8 cellular contexts compared by ENCODE assay signal in the genomic region with DNA sequence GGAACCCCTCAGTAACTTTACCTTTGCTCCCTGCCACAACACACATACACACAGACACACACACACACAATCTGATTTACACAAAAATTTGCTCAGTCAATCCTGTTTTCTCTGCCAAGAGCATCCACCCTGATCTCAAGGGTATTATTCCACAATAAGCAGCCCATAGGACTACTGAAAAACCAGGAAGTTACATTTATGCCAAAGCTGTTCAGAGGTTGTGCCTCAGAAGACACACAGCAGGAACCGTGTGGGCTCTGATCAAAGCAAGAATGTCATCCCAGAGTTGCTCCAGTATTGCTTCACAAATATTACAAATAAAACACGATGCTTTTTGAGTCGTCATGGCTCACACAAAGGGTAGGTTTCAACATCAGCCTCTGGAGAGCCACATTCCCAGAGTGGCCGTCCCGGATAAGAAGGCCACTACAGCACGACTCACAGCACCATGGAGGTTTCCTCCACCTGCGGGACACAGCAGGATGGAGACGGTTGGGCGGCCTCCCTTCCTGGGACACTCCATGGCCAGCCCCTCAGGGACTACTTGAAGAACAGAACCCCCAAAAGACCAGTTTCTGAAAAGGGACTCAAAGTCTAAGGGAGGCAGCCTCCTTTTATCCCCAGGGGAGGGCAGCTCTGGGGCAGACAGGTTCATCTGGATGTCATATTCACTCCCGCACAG. TPM values are rescaled to one million over a fixed set of nuclear protein-coding genes. Genes with fewer than 3 reads are reported as not detected.
DNase-seq lines count a peak whose midpoint lies in the region; ATAC-seq and TF ChIP-seq lines count a peak whose summit lies in the region.

No MANE protein-coding gene starts in this region.

- H3K9me3 ChIP-seq in heart right ventricle (no peaks in the 10 kb centered on the region), stomach (no peaks in the 10 kb centered on the region)

- in situ Hi-C loops in KBM-7 (cut with MboI; ENCODE audit: low pct_unique_long_range_greater_than_20kb, low sequenced_read_pairs) = no loop called here

- peak overlapping the region; percentile 85 for H3K4me3 Mint-ChIP-seq in activated CD8-positive, alpha-beta T cell treated with anti-CD3 and anti-CD28 coated beads, Interleukin-2, amount 10 ng/mL, durations not matched to agents 7 days and 5 days
- no peak overlapping the region for H3K4me3 Mint-ChIP-seq in stimulated activated memory B cell treated with anti-CD40 and anti-IgM and Interleukin-4, amounts not matched to agents 10 μg/mL and 1 μg/mL and 100 μg/mL, for 72 hours

- no peaks in the 10 kb centered on the region for H3K27me3 Mint-ChIP-seq in activated CD8-positive, alpha-beta T cell treated with anti-CD3 and anti-CD28 coated beads, Interleukin-2, amount 10 ng/mL, durations not matched to agents 7 days and 5 days (ENCODE audit: low read depth)
- no peaks in the 10 kb centered on the region for H3K27me3 Mint-ChIP-seq in stimulated activated memory B cell treated with anti-CD40 and anti-IgM and Interleukin-4, amounts not matched to agents 10 μg/mL and 1 μg/mL and 100 μg/mL, for 72 hours

- POLR2A ChIA-PET in activated CD8-positive, alpha-beta T cell treated with anti-CD3 and anti-CD28 coated beads, Interleukin-2, amount 10 ng/mL, durations not matched to agents 7 days and 5 days (lab: Charles Lee) = no interaction called here

- H3K4me1 ChIP-seq in heart right ventricle (peaks cover 0 to 28% (median 21%) of the 10 kb centered on the region in 9 donors), stomach (peaks cover 9 to 35% (median 28%) of the 10 kb centered on the region in 4 donors)

- H3K36me3 ChIP-seq in H7 (replicated peaks; ENCODE audit: control insufficient read depth, insufficient read depth, low read length) (no peaks in the 10 kb centered on the region), heart right ventricle (peaks cover 0 to 13% (median 0%) of the 10 kb centered on the region in 9 donors), stomach (peaks cover 0 to 19% (median 11%) of the 10 kb centered on the region in 4 donors)

- TF ChIP-seq POLR2A in stomach (IDR thresholded peaks at IDR 0.05) = no peak

- DNase-seq in H7 (peak; percentile 26), heart right ventricle (no peak), stomach (no peak), KBM-7 (no peak)
- no peak for DNase-seq in activated CD8-positive, alpha-beta T cell treated with anti-CD3 and anti-CD28 coated beads, Interleukin-2, amount 10 ng/mL, durations not matched to agents 7 days and 5 days
- no peak for DNase-seq in stimulated activated naive CD4-positive, alpha-beta T cell treated with Interleukin-2 at 50 U/mL for 16 hours (lab: John Stamatoyannopoulos, UW)

- no peak overlapping the region for H3K4me3 ChIP-seq in H7 (ENCODE audit: insufficient read depth, low read depth, low read length)
- peak overlapping the region in 6 of 10 donors; percentile 6 to 83 (median 58) for H3K4me3 ChIP-seq in heart right ventricle
- H3K4me3 ChIP-seq in stomach = peak overlapping the region in 3 of 4 donors; percentile 52 to 71 (median 69)

- H3K36me3 Mint-ChIP-seq in activated CD8-positive, alpha-beta T cell treated with anti-CD3 and anti-CD28 coated beads, Interleukin-2, amount 10 ng/mL, durations not matched to agents 7 days and 5 days (ENCODE audit: low read depth) = peaks cover 2% of the 10 kb centered on the region
- peaks cover 15% of the 10 kb centered on the region for H3K36me3 Mint-ChIP-seq in stimulated activated memory B cell treated with anti-CD40 and anti-IgM and Interleukin-4, amounts not matched to agents 10 μg/mL and 1 μg/mL and 100 μg/mL, for 72 hours

- H3K27ac Mint-ChIP-seq in activated CD8-positive, alpha-beta T cell treated with anti-CD3 and anti-CD28 coated beads, Interleukin-2, amount 10 ng/mL, durations not matched to agents 7 days and 5 days = no peak overlapping the region
- H3K27ac Mint-ChIP-seq in stimulated activated memory B cell treated with anti-CD40 and anti-IgM and Interleukin-4, amounts not matched to agents 10 μg/mL and 1 μg/mL and 100 μg/mL, for 72 hours = no peak overlapping the region

- TF ChIP-seq CTCF in heart right ventricle (IDR thresholded peaks at IDR 0.05) = no peak
- no peak for TF ChIP-seq CTCF in stomach (IDR thresholded peaks at IDR 0.05)

- CTCF ChIA-PET in activated CD8-positive, alpha-beta T cell treated with anti-CD3 and anti-CD28 coated beads, Interleukin-2, amount 10 ng/mL, durations not matched to agents 7 days and 5 days (lab: Charles Lee) = interaction anchor here (1.6 to 2.9 kb wide), 3 partner anchors 14 to 16 kb away, joined by 6 to 19 read pairs (median 6); partner anchors contain the start of gene TYSND1

- H3K27ac ChIP-seq in heart right ventricle (peak overlapping the region in 6 of 10 donors; percentile 19 to 86 (median 54)), stomach (peak overlapping the region; percentile 30 to 89 (median 83))

- H3K9me3 Mint-ChIP-seq in activated CD8-positive, alpha-beta T cell treated with anti-CD3 and anti-CD28 coated beads, Interleukin-2, amount 10 ng/mL, durations not matched to agents 7 days and 5 days (ENCODE audit: insufficient read depth) = no peaks in the 10 kb centered on the region
- H3K9me3 Mint-ChIP-seq in stimulated activated memory B cell treated with anti-CD40 and anti-IgM and Interleukin-4, amounts not matched to agents 10 μg/mL and 1 μg/mL and 100 μg/mL, for 72 hours = no peaks in the 10 kb centered on the region

- no peak for ATAC-seq in activated CD8-positive, alpha-beta T cell treated with anti-CD3 and anti-CD28 coated beads, Interleukin-2, amount 10 ng/mL, durations not matched to agents 7 days and 5 days
- ATAC-seq in heart right ventricle = peak in 3 of 8 donors; percentile 1 to 34 (median 8)
- ATAC-seq in stimulated activated memory B cell treated with anti-CD40 and anti-IgM and Interleukin-4, amounts not matched to agents 10 μg/mL and 1 μg/mL and 100 μg/mL, for 72 hours = no peak
- ATAC-seq in HG02798 (IDR thresholded peaks at IDR 0.05; ENCODE audit: poor library complexity, unreplicated experiment) = no peak

- peaks cover 35% of the 10 kb centered on the region for H3K4me1 Mint-ChIP-seq in activated CD8-positive, alpha-beta T cell treated with anti-CD3 and anti-CD28 coated beads, Interleukin-2, amount 10 ng/mL, durations not matched to agents 7 days and 5 days (ENCODE audit: low read depth)
- peaks cover 31% of the 10 kb centered on the region for H3K4me1 Mint-ChIP-seq in stimulated activated memory B cell treated with anti-CD40 and anti-IgM and Interleukin-4, amounts not matched to agents 10 μg/mL and 1 μg/mL and 100 μg/mL, for 72 hours

- 67 to 76% methylated on average over 10 of the region's 10 CpGs for WGBS in heart right ventricle, 2 donors
- 69 to 77% (median 72%) methylated on average over 9 to 10 of the region's 10 CpGs for WGBS in stomach, 5 donors

- TF ChIP-seq EP300 in stomach (IDR thresholded peaks at IDR 0.05) = no peak

- intact Hi-C loops in heart right ventricle (cut with DNase I) = no loop called here
- intact Hi-C loops in stomach (cut with DNase I; ENCODE audit: low total_unique reads) = no loop called here

- peaks cover 9% of the 10 kb centered on the region for H3K27me3 ChIP-seq in H7 (ENCODE audit: control insufficient read depth, insufficient read depth, low read length)
- H3K27me3 ChIP-seq in heart right ventricle = peaks cover 0 to 6% (median 0%) of the 10 kb centered on the region in 7 donors
- H3K27me3 ChIP-seq in stomach = no peaks in the 10 kb centered on the region

RNA-seq across cellular contexts. Expression of gene AIFM2, which starts 1.6 kb away (rescaled TPM):
- 4.0 and 5.1 TPM in 2 replicates for total RNA-seq in H7 (2014; rRNA removed; shearing (Covaris generic))
- total RNA-seq in activated CD8-positive, alpha-beta T cell treated with anti-CD3 and anti-CD28 coated beads, Interleukin-2, amount 10 ng/mL, durations not matched to agents 7 days and 5 days = 1 to 10 TPM; 7.2 to 7.5 TPM
- total RNA-seq in heart right ventricle (10 to 100 TPM; 14.1 to 22.9 (median 17.5) TPM), stomach (10 to 100 TPM in 1 of 5 donors, 1 to 10 TPM in 4; 4.5 to 12.9 (median 5.8) TPM)
- polyA plus RNA-seq in heart right ventricle (10 to 100 TPM; 20.6 to 27.0 TPM), stomach (10 to 100 TPM in 2 of 3 donors, 1 to 10 TPM in 1; 6.3 to 14.5 (median 10.6) TPM)

RNA-seq across cellular contexts. Expression of gene TYSND1, which starts 15.5 kb away (rescaled TPM):
- total RNA-seq in H7 (2014; rRNA removed; shearing (Covaris generic)) = 25.3 and 32.6 TPM in 2 replicates
- total RNA-seq in activated CD8-positive, alpha-beta T cell treated with anti-CD3 and anti-CD28 coated beads, Interleukin-2, amount 10 ng/mL, durations not matched to agents 7 days and 5 days = 10 to 100 TPM; 12.0 to 13.4 TPM
- 1 to 10 TPM; 3.5 to 6.5 (median 4.6) TPM for total RNA-seq in heart right ventricle
- 1 to 10 TPM; 2.6 to 6.1 TPM for polyA plus RNA-seq in heart right ventricle
- total RNA-seq in stomach = 10 to 100 TPM in 1 of 5 donors, 1 to 10 TPM in 4; 1.2 to 79.4 (median 3.9) TPM
- polyA plus RNA-seq in stomach = 10 to 100 TPM in 1 of 3 donors, 1 to 10 TPM in 2; 4.8 to 16.3 (median 5.5) TPM

RNA-seq across cellular contexts. Expression of gene SAR1A, which starts 39.3 kb away (rescaled TPM):
- total RNA-seq in H7 (2014; rRNA removed; shearing (Covaris generic)) = 78.0 and 84.1 TPM in 2 replicates
- 100 to 1,000 TPM; 157 to 160 TPM for total RNA-seq in activated CD8-positive, alpha-beta T cell treated with anti-CD3 and anti-CD28 coated beads, Interleukin-2, amount 10 ng/mL, durations not matched to agents 7 days and 5 days
- total RNA-seq in heart right ventricle (100 to 1,000 TPM in 4 of 10 donors, 10 to 100 TPM in 6; 67.5 to 118 (median 97.5) TPM), stomach (100 to 1,000 TPM in 1 of 5 donors, 10 to 100 TPM in 3, 1 to 10 TPM in 1; 8.7 to 178 (median 48.0) TPM)
- polyA plus RNA-seq in heart right ventricle (10 to 100 TPM; 29.4 to 46.7 TPM), stomach (10 to 100 TPM; 23.2 to 31.0 (median 30.0) TPM)
